In genomic region chr21:26948194-26948593, GRCh38 we compare ENCODE assay signal across 13 cellular contexts.
"Had no signal": no experiment of that assay in that cellular context is flagged by ENCODE, and none has a peak within 500 bp of the region (broad histone marks: within the 10 kb centered on the region; RNA-seq: fewer than 3 reads in every experiment).

No MANE protein-coding gene starts in this region.

- H3K27me3 ChIP-seq: body of pancreas, hepatocyte, tibial nerve had no signal

- ATAC-seq: body of pancreas; effector memory CD8-positive, alpha-beta T cell; pancreas had no signal

- H3K4me3 Mint-ChIP-seq: central memory CD8-positive, alpha-beta T cell; dendritic cell treated with granulocyte-macrophage colony-stimulating factor and Interleukin-4, amounts not matched to agents 40 ng/mL and 50 ng/mL, for 4 days; effector memory CD8-positive, alpha-beta T cell had no signal

- DNase-seq: activated CD4-positive, alpha-beta T cell treated with anti-CD3 and anti-CD28 coated beads, Interleukin-2, amount 50 U/mL, for 4 hours; activated CD4-positive, CD25-positive, alpha-beta regulatory T cell treated with anti-CD3 and anti-CD28 coated beads, Interleukin-2, amount 50 U/mL, for 72 hours; activated naive CD4-positive, alpha-beta T cell treated with anti-CD3 and anti-CD28 coated beads, Interleukin-2, amount 50 U/mL, for 16 hours; activated T-cell treated with anti-CD3 and anti-CD28 coated beads, Interleukin-2, amount 50 U/mL, for 1 hour; body of pancreas; effector memory CD8-positive, alpha-beta T cell; kidney; pancreas had no signal

- H3K4me3 ChIP-seq: body of pancreas, hepatocyte, pancreas, skin epidermis, tibial nerve had no signal

- H3K9me3 ChIP-seq: body of pancreas, pancreas, tibial nerve had no signal

- H3K27ac ChIP-seq: body of pancreas, hepatocyte, pancreas, skin epidermis, tibial nerve had no signal

- H3K36me3 ChIP-seq: pancreas, tibial nerve had no signal

- H3K4me1 Mint-ChIP-seq: central memory CD8-positive, alpha-beta T cell had no signal

- H3K27ac Mint-ChIP-seq: effector memory CD8-positive, alpha-beta T cell had no signal

- H3K9me3 Mint-ChIP-seq: dendritic cell treated with granulocyte-macrophage colony-stimulating factor and Interleukin-4, amounts not matched to agents 40 ng/mL and 50 ng/mL, for 4 days; effector memory CD8-positive, alpha-beta T cell had no signal

- H3K4me1 ChIP-seq: body of pancreas, pancreas had no signal
